In the genomic region with DNA sequence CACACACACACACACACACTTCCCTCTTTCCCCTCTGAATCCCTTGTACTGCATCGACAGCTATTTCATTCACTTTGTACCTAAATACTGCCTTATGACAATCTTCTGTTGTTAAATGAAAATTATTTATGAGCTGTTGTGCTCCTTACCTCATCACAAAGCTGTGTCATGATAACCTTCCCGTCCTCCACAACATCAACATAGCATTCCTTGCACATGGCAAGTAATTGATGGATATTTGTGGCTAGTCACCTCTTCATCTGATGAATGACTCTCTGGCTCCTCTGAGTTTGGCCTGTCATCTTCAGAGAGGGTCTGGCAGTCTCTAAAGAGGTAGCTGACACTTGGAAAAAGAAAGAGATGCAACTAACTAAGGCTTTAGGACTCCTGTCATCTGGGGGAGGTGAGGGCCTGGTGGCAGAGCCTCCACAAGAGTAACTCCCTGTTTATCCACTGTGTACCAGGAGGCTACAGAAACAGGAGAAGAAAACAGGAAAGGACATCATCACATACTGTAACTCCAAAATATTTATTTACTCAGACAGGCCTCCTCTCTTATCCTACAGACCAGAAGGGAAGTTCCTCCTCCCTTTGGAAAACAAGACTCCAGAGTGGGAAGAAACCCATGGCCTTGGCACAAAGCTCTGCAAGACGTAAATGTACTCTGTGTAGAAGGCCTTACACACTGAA, we compare ENCODE assay signal across 23 cellular contexts. TPM values are rescaled to one million over a fixed set of nuclear protein-coding genes. Genes with fewer than 3 reads are reported as not detected.
DNase-seq lines count a peak whose midpoint lies in the region; ATAC-seq and TF ChIP-seq lines count a peak whose summit lies in the region.
"Had no signal": no experiment of that assay in that cellular context is flagged by ENCODE, and none has a peak within 500 bp of the region (broad histone marks: within the 10 kb centered on the region; RNA-seq: fewer than 3 reads in every experiment).

No MANE protein-coding gene starts in this region.

- H2BK15ac ChIP-seq in IMR-90 (ENCODE audit: low read depth, low read length) = peak overlapping the region; percentile 72; the same call in 1 of the 3 replicates

- DNase-seq in EH (ENCODE audit: low read depth) = peak; percentile 66
- DNase-seq in IMR-90 = peak; percentile 42
- DNase-seq in dermis blood vessel endothelial cell = peak; percentile 25
- no peak for DNase-seq in osteocyte (ENCODE audit: extremely low spot score, unreplicated experiment)
- no peak for DNase-seq in activated CD4-positive, alpha-beta T cell treated with anti-CD3 and anti-CD28 coated beads for 36 hours
- DNase-seq in DMS53 treated with DMSO at 0.1 percent for 48 hours (lab: John Stamatoyannopoulos, UW; ENCODE audit: unreplicated experiment) = no peak
- DNase-seq: activated CD4-positive, alpha-beta T cell treated with anti-CD3 and anti-CD28 coated beads for 1 hour; activated gamma-delta T cell; activated naive CD8-positive, alpha-beta T cell treated with anti-CD3 and anti-CD28 coated beads, Interleukin-2, amount 50 U/mL, for 24 hours; CD4-positive, CD25-positive, alpha-beta regulatory T cell; glutamatergic neuron; KBM-7; kidney glomerular epithelial cell; naive B cell; NCI-H1436 treated with DMSO at 0.1 percent for 48 hours; NCI-H524 treated with DMSO at 0.1 percent for 48 hours; NK-92 treated with Interleukin-12 subunit alpha and Interleukin-12 subunit beta, amount 100 ng/mL, for 24 hours; PC-9; small intestine; stimulated activated CD4-positive, alpha-beta T cell treated with anti-CD3 and anti-CD28 coated beads, Interleukin-2, amount 100 ng/mL, for 24 hours had no signal

- peaks cover 45% of the 10 kb centered on the region for H3K4me1 Mint-ChIP-seq in osteocyte (ENCODE audit: unreplicated experiment)
- H3K4me1 Mint-ChIP-seq in activated CD4-positive, alpha-beta T cell treated with anti-CD3 and anti-CD28 coated beads for 36 hours = peaks cover 5% of the 10 kb centered on the region
- H3K4me1 Mint-ChIP-seq: CD4-positive, CD25-positive, alpha-beta regulatory T cell had no signal

- H4K20me1 ChIP-seq in IMR-90 (ENCODE audit: insufficient read depth, low read length) = no peaks in the 10 kb centered on the region

- peaks cover 9% of the 10 kb centered on the region for H3K9me1 ChIP-seq in IMR-90 (ENCODE audit: insufficient read depth, low read length)

- in situ Hi-C loops in IMR-90 (cut with MboI; ENCODE audit: low sequenced_read_pairs) = no loop called here

- peak overlapping the region; percentile 72 for H3K4ac ChIP-seq in IMR-90 (ENCODE audit: low read depth, low read length)

- no peaks in the 10 kb centered on the region for H3K36me3 Mint-ChIP-seq in osteocyte (ENCODE audit: unreplicated experiment)
- H3K36me3 Mint-ChIP-seq in activated CD4-positive, alpha-beta T cell treated with anti-CD3 and anti-CD28 coated beads for 36 hours (ENCODE audit: low read depth) = no peaks in the 10 kb centered on the region
- H3K36me3 Mint-ChIP-seq: CD4-positive, CD25-positive, alpha-beta regulatory T cell; naive B cell had no signal

- peak overlapping the region; percentile 50 for H3K27ac Mint-ChIP-seq in osteocyte (ENCODE audit: unreplicated experiment)
- no peak overlapping the region for H3K27ac Mint-ChIP-seq in activated CD4-positive, alpha-beta T cell treated with anti-CD3 and anti-CD28 coated beads for 36 hours
- H3K27ac Mint-ChIP-seq: activated naive CD8-positive, alpha-beta T cell treated with anti-CD3 and anti-CD28 coated beads, Interleukin-2, amount 50 U/mL, for 24 hours; CD4-positive, CD25-positive, alpha-beta regulatory T cell; dendritic cell treated with granulocyte-macrophage colony-stimulating factor and Interleukin-4, amounts not matched to agents 40 ng/mL and 50 ng/mL, for 4 days had no signal

- POLR2A ChIA-PET in IMR-90 (lab: Charles Lee; ENCODE audit: unreplicated experiment) = no interaction called here
- POLR2A ChIA-PET in activated CD4-positive, alpha-beta T cell treated with anti-CD3 and anti-CD28 coated beads for 36 hours (lab: Charles Lee) = interaction anchor here (0.6 kb wide), 1 partner anchor 41 kb away, joined by 3 read pairs; no protein-coding TSS in a partner anchor

- peak overlapping the region; percentile 20; the same call in 1 of the 2 replicates for H3K18ac ChIP-seq in IMR-90 (ENCODE audit: low read depth, low read length)

- no peaks in the 10 kb centered on the region for H3K9me3 Mint-ChIP-seq in osteocyte (ENCODE audit: unreplicated experiment)
- no peaks in the 10 kb centered on the region for H3K9me3 Mint-ChIP-seq in activated CD4-positive, alpha-beta T cell treated with anti-CD3 and anti-CD28 coated beads for 36 hours (ENCODE audit: low read depth)
- H3K9me3 Mint-ChIP-seq: activated naive CD8-positive, alpha-beta T cell treated with anti-CD3 and anti-CD28 coated beads, Interleukin-2, amount 50 U/mL, for 24 hours; CD4-positive, CD25-positive, alpha-beta regulatory T cell; dendritic cell treated with granulocyte-macrophage colony-stimulating factor and Interleukin-4, amounts not matched to agents 40 ng/mL and 50 ng/mL, for 4 days; naive B cell had no signal

- H3K4me2 ChIP-seq in IMR-90 (ENCODE audit: low read depth, low read length) = no peak overlapping the region
- H3K4me2 ChIP-seq: PC-9 had no signal

- no peak overlapping the region for H3K4me3 ChIP-seq in IMR-90 (ENCODE audit: insufficient read depth, low read depth, low read length)
- H3K4me3 ChIP-seq: PC-9, suprapubic skin had no signal

- no peak overlapping the region for H3K56ac ChIP-seq in IMR-90 (ENCODE audit: extremely low read depth, insufficient read depth, low read length)

- H2AFZ ChIP-seq in IMR-90 (replicated peaks; ENCODE audit: low read length, poor library complexity) = peak overlapping the region; percentile 66
- H2AFZ ChIP-seq: PC-9 had no signal

- peak overlapping the region; percentile 57 for H2BK120ac ChIP-seq in IMR-90 (ENCODE audit: low read depth, low read length)

- no peak overlapping the region for H4K5ac ChIP-seq in IMR-90 (ENCODE audit: low read depth, low read length)

- no peaks in the 10 kb centered on the region for H3K27me3 Mint-ChIP-seq in osteocyte (ENCODE audit: unreplicated experiment)
- no peaks in the 10 kb centered on the region for H3K27me3 Mint-ChIP-seq in activated CD4-positive, alpha-beta T cell treated with anti-CD3 and anti-CD28 coated beads for 36 hours
- H3K27me3 Mint-ChIP-seq: activated naive CD8-positive, alpha-beta T cell treated with anti-CD3 and anti-CD28 coated beads, Interleukin-2, amount 50 U/mL, for 24 hours; naive B cell had no signal

- TF ChIP-seq RAD21 in IMR-90 (IDR thresholded peaks at IDR 0.05; ENCODE audit: low read length) = no peak

- TF ChIP-seq CTCF in IMR-90 (conservative IDR thresholded peaks at IDR 0.05; ENCODE audit: low read depth, low read length) (no peak), osteocyte (IDR thresholded peaks at IDR 0.05) (no peak)

- H3K36me3 ChIP-seq in IMR-90 (ENCODE audit: control insufficient read depth, insufficient read depth, low read length) = no peaks in the 10 kb centered on the region
- H3K36me3 ChIP-seq: suprapubic skin had no signal

- H2BK5ac ChIP-seq in IMR-90 (ENCODE audit: low read depth, low read length, poor library complexity, severe bottlenecking) = peak overlapping the region; percentile 83

- H3K9me3 ChIP-seq in IMR-90 (ENCODE audit: control insufficient read depth, insufficient read depth, low read length) = no peaks in the 10 kb centered on the region
- H3K9me3 ChIP-seq: suprapubic skin had no signal

- CTCF ChIA-PET in IMR-90 (lab: Yijun Ruan, JAX) = interaction anchor here (0.7 to 1.3 kb wide), 2 partner anchors 9 to 149 kb away, joined by 4 read pairs; no protein-coding TSS in a partner anchor
- CTCF ChIA-PET in activated CD4-positive, alpha-beta T cell treated with anti-CD3 and anti-CD28 coated beads for 36 hours (lab: Charles Lee) = interaction anchor here (1.0 to 1.6 kb wide), 2 partner anchors 9 to 12 kb away, joined by 3 to 4 read pairs; no protein-coding TSS in a partner anchor

- no peak overlapping the region for H3K4me3 Mint-ChIP-seq in osteocyte (ENCODE audit: unreplicated experiment)
- H3K4me3 Mint-ChIP-seq in activated CD4-positive, alpha-beta T cell treated with anti-CD3 and anti-CD28 coated beads for 36 hours = no peak overlapping the region
- H3K4me3 Mint-ChIP-seq: activated naive CD8-positive, alpha-beta T cell treated with anti-CD3 and anti-CD28 coated beads, Interleukin-2, amount 50 U/mL, for 24 hours; CD4-positive, CD25-positive, alpha-beta regulatory T cell; dendritic cell treated with granulocyte-macrophage colony-stimulating factor and Interleukin-4, amounts not matched to agents 40 ng/mL and 50 ng/mL, for 4 days had no signal

- no peak for ATAC-seq in IMR-90 (ENCODE audit: low read depth)
- no peak for ATAC-seq in activated CD4-positive, alpha-beta T cell treated with anti-CD3 and anti-CD28 coated beads for 36 hours
- ATAC-seq in HG02798 (IDR thresholded peaks at IDR 0.05; ENCODE audit: poor library complexity, unreplicated experiment) = no peak
- ATAC-seq: activated naive CD8-positive, alpha-beta T cell treated with anti-CD3 and anti-CD28 coated beads, Interleukin-2, amount 50 U/mL, for 24 hours had no signal

- H3K4me1 ChIP-seq in IMR-90 (ENCODE audit: control insufficient read depth, insufficient read depth, low read length) = peaks cover 8% of the 10 kb centered on the region

- TF ChIP-seq POLR2A in IMR-90 (IDR thresholded peaks at IDR 0.05; ENCODE audit: low read depth, low read length) = no peak

- peak overlapping the region; percentile 29; the same call in 1 of the 2 replicates for H3K23ac ChIP-seq in IMR-90 (ENCODE audit: low read depth, low read length)

- H3K9ac ChIP-seq in IMR-90 (ENCODE audit: low read depth, low read length) = no peak overlapping the region

- intact Hi-C loops in IMR-90 (cut with micrococcal nuclease) = no loop called here
- intact Hi-C loops in activated CD4-positive, alpha-beta T cell treated with anti-CD3 and anti-CD28 coated beads for 36 hours (cut with DNase I, micrococcal nuclease) = no loop called here

- peak overlapping the region; percentile 87 for H2AK5ac ChIP-seq in IMR-90 (ENCODE audit: low read depth, low read length)

- H3K79me1 ChIP-seq in IMR-90 (ENCODE audit: low read depth in 1 of 2, low read length in 2 of 2) = no peaks in the 10 kb centered on the region

- BruUV-seq in IMR-90 (replicated peaks; lab: Mats Ljungman, UMichigan) = no TSS peak

- no peaks in the 10 kb centered on the region for H3K27me3 ChIP-seq in IMR-90 (ENCODE audit: control insufficient read depth, insufficient read depth, low read length)
- H3K27me3 ChIP-seq: suprapubic skin had no signal

- peak overlapping the region; percentile 45 for H4K91ac ChIP-seq in IMR-90 (ENCODE audit: insufficient read depth, low read depth, low read length)

- peak overlapping the region; percentile 84 for H2BK20ac ChIP-seq in IMR-90 (ENCODE audit: low read depth, low read length)

- peak overlapping the region; percentile 91 for H3K14ac ChIP-seq in IMR-90 (replicated peaks; ENCODE audit: low read depth, low read length)

- peak overlapping the region; percentile 68 for H2AK9ac ChIP-seq in IMR-90 (replicated peaks; ENCODE audit: low read depth, low read length, poor library complexity)

- no CpG with 5 or more reads among the region's 3 CpGs for WGBS in IMR-90 (ENCODE audit: extremely low coverage in 2 of 2, insufficient read length in 1 of 2), 2 experiments

- H4K8ac ChIP-seq in IMR-90 (ENCODE audit: low read depth in 2 of 2, low read length in 2 of 2) = peak overlapping the region; percentile 16 to 63; a peak in 2 of 4 replicates

- no peak overlapping the region for H3K27ac ChIP-seq in IMR-90 (ENCODE audit: insufficient read depth, low read length)
- H3K27ac ChIP-seq: PC-9, suprapubic skin had no signal

- dilution Hi-C loops in IMR-90 (cut with HindIII; ENCODE audit: low sequenced_read_pairs, unreplicated experiment) = no loop called here

RNA-seq across cellular contexts. Expression of a gene that starts 40.3 kb away (rescaled TPM):
- total RNA-seq in IMR-90 (2012; rRNA removed) (46.4 and 46.9 TPM in 2 replicates), dermis blood vessel endothelial cell (77.4 and 87.0 TPM in 2 replicates), osteocyte (146 and 161 TPM in 2 replicates)
- 10.4 and 11.6 TPM in 2 replicates for polyA plus RNA-seq in IMR-90 (2012; rRNA removed)
- 5.6 and 6.4 TPM in 2 replicates for polyA plus RNA-seq in IMR-90 (2012; cell fraction: cytosol; rRNA removed)
- 34.4 and 43.0 TPM in 2 replicates for polyA plus RNA-seq in IMR-90 (2012; cell fraction: nucleus; rRNA removed; ENCODE audit: low replicate concordance)
- 100 to 1,000 TPM in 1 of 2 experiments, 10 to 100 TPM in 1; 85.1 to 104 TPM for total RNA-seq in activated CD4-positive, alpha-beta T cell treated with anti-CD3 and anti-CD28 coated beads for 36 hours

Comparison
In these comparisons a context has a peak if more than half of its experiments do, and no peak if none do; other contexts are left out.
1. DNase-seq: peak in EH (single experiment), IMR-90 (single experiment) and dermis blood vessel endothelial cell (single experiment); none in osteocyte (single experiment), activated CD4-positive, alpha-beta T cell treated with anti-CD3 and anti-CD28 coated beads for 36 hours (single experiment) and DMS53 treated with DMSO at 0.1 percent for 48 hours (single experiment).